In genomic region chr16:54099627-54100026, GRCh38 we compare ENCODE assay signal across 8 cellular contexts.
"Had no signal": no experiment of that assay in that cellular context is flagged by ENCODE, and none has a peak within 500 bp of the region (broad histone marks: within the 10 kb centered on the region; RNA-seq: fewer than 3 reads in every experiment).

No MANE protein-coding gene starts in this region.

- FAIRE-seq: H1, H54, HepG2 had no signal

- ATAC-seq: GM23338, HepG2 had no signal

- H3K27ac ChIP-seq: HL-60 had no signal

- DNase-seq: H9, HCEC 1CT had no signal

- H3K27ac Mint-ChIP-seq: GM23338, IgD-negative memory B cell had no signal

- H3K27me3 Mint-ChIP-seq: IgD-negative memory B cell had no signal

- H3K9me3 Mint-ChIP-seq: GM23338 had no signal

- H3K4me1 Mint-ChIP-seq: GM23338, H9 had no signal

- H3K4me3 Mint-ChIP-seq: GM23338, H9, IgD-negative memory B cell had no signal

- H3K4me3 ChIP-seq: GM23338 had no signal
